ENCODE assay signal across 1 cellular context in genomic region chr9:117815948-117816347, GRCh38.
TF ChIP-seq lines count a peak whose summit lies in the region.

No MANE protein-coding gene starts in this region.

TF ChIP-seq in GM23338, 12 proteins besides CTCF, POLR2A, EP300 and RAD21:
- TF ChIP-seq ZNF462 (CRISPR knock-in tag; IDR thresholded peaks at IDR 0.05) = no peak
- TF ChIP-seq ZNF331 (CRISPR knock-in tag; IDR thresholded peaks at IDR 0.05; ENCODE audit: low read depth) = no peak
- no peak for TF ChIP-seq ETS1 (IDR thresholded peaks at IDR 0.05)
- no peak for TF ChIP-seq NANOG (IDR thresholded peaks at IDR 0.05; ENCODE audit: borderline replicate concordance)
- no peak for TF ChIP-seq JUNB (IDR thresholded peaks at IDR 0.05; ENCODE audit: unreplicated experiment)
- TF ChIP-seq EZH2 (IDR thresholded peaks at IDR 0.05; ENCODE audit: low read depth, unreplicated experiment) = no peak
- no peak for TF ChIP-seq CREB1 (CRISPR knock-in tag; IDR thresholded peaks at IDR 0.05; ENCODE audit: low read depth)
- TF ChIP-seq STAT1 (IDR thresholded peaks at IDR 0.05; ENCODE audit: unreplicated experiment) = no peak
- no peak for TF ChIP-seq ZNF114 (CRISPR knock-in tag; IDR thresholded peaks at IDR 0.05)
- no peak for TF ChIP-seq REST (IDR thresholded peaks at IDR 0.05; ENCODE audit: unreplicated experiment)
